In genomic region chr6:97669191-97669651, GRCh38 we compare ENCODE assay signal across 10 cellular contexts.
DNase-seq lines count a peak whose midpoint lies in the region; ATAC-seq and TF ChIP-seq lines count a peak whose summit lies in the region.
"Had no signal": no experiment of that assay in that cellular context is flagged by ENCODE, and none has a peak within 500 bp of the region (broad histone marks: within the 10 kb centered on the region; RNA-seq: fewer than 3 reads in every experiment).

No MANE protein-coding gene starts in this region.

- ATAC-seq in GM19438 (IDR thresholded peaks at IDR 0.05; ENCODE audit: low read depth, unreplicated experiment) (peak; percentile 100), HG03378 (IDR thresholded peaks at IDR 0.05; ENCODE audit: unreplicated experiment) (peak; percentile 100)
- ATAC-seq: K562 had no signal

- no peak for TF ChIP-seq CTCF in transverse colon (IDR thresholded peaks at IDR 0.05)

- H3K9me3 ChIP-seq in transverse colon = no peaks in the 10 kb centered on the region

- H3K4me1 ChIP-seq in transverse colon = no peaks in the 10 kb centered on the region

- intact Hi-C loops in transverse colon (cut with DNase I; ENCODE audit: low total_unique reads) = no loop called here

- DNase-seq in ELR (ENCODE audit: low read depth) (peak; percentile 29), anterior cingulate cortex (lab: John Stamatoyannopoulos, UW) (peak in 50 of 58 donors; percentile 9 to 79 (median 45)), lung microvascular endothelial cell (ENCODE audit: low read depth in 2 of 2) (peak; percentile 0 to 2), DMS 273 treated with DMSO at 0.1 percent for 48 hours (lab: John Stamatoyannopoulos, UW) (no peak), SW 1271 (lab: John Stamatoyannopoulos, UW) (no peak), transverse colon (no peak)

- no peaks in the 10 kb centered on the region for H3K36me3 ChIP-seq in transverse colon

- 18 to 34% methylated on average over 6 to 10 of the region's 10 CpGs for WGBS in transverse colon (ENCODE audit: low coverage in 1 of 2), 2 donors

- TF ChIP-seq POLR2A in transverse colon (IDR thresholded peaks at IDR 0.05) = no peak

- no peak overlapping the region for H3K27ac ChIP-seq in transverse colon
- H3K27ac ChIP-seq: epithelial cell of prostate had no signal

- TF ChIP-seq EP300 in transverse colon (IDR thresholded peaks at IDR 0.05; ENCODE audit: low read depth) = no peak

- in situ Hi-C loops in transverse colon (cut with MboI; ENCODE audit: low pct_ligation_motif_present in 1 of 4, low pct_unique_long_range_greater_than_20kb in 1 of 4, low sequenced_read_pairs in 3 of 4) = no loop called here

- peak overlapping the region in 1 of 4 donors; percentile 7 for H3K4me3 ChIP-seq in transverse colon
- H3K4me3 ChIP-seq: K562 had no signal

- H3K27me3 ChIP-seq in transverse colon = no peaks in the 10 kb centered on the region

Comparison
In these comparisons a context has a peak if more than half of its experiments do, and no peak if none do; other contexts are left out.
1. DNase-seq: peak in ELR (single experiment), anterior cingulate cortex (50 of 58) and lung microvascular endothelial cell (2 of 2); none in DMS 273 treated with DMSO at 0.1 percent for 48 hours (single experiment), SW 1271 (0 of 2) and transverse colon (single experiment).